Comparison of ENCODE assay signal across 1 cellular context in the genomic region with DNA sequence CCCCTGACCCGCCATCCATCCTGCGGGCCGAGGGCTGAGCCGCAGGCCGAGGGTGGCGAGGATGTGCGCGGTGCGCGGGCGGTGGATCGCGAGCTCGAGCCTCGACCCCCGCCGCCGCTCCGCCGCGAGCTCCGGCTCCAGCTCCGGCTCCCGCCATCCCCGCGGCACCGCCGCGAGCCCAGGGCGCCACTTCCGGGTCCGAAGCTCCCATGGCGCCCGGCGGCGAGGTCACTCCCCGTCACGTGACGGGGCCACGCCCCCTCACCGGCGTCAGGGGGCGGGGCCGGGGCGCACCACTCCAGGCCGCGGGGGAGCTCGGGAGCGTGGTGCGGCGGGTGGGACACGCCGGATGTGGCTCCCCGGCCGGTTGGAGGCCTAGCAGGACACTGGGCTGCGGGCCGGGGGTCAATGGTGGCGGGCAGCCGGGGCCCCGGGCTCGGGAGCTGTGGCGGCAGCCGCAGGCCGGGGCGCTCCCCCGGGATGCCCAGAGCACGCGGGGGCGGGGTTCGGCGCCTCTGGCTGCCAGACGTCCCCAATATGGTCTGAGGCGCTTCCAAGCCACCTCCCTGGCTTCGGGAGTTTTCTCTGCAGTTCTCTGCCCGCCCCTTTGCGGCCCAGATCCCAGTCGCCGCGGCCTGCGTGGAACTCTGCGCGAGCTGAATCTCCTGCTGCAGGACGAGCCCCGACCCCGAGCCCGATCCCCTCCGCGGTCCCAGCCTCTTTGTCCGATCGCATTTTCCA.
TF ChIP-seq lines count a peak whose summit lies in the region.

A gene with protein sequence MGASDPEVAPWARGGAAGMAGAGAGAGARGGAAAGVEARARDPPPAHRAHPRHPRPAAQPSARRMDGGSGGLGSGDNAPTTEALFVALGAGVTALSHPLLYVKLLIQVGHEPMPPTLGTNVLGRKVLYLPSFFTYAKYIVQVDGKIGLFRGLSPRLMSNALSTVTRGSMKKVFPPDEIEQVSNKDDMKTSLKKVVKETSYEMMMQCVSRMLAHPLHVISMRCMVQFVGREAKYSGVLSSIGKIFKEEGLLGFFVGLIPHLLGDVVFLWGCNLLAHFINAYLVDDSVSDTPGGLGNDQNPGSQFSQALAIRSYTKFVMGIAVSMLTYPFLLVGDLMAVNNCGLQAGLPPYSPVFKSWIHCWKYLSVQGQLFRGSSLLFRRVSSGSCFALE (minus strand): TSS at position 234 of the 741 bp plus-strand sequence. CDS start 23 bp downstream, at position 211.

TF ChIP-seq in K562, 482 proteins besides CTCF, POLR2A, EP300 and RAD21 (continued from another document and continues in another):
- TF ChIP-seq ZC3H8 (IDR thresholded peaks at IDR 0.05) (no peak), ZNF263 (CRISPR knock-in tag; IDR thresholded peaks at IDR 0.05; ENCODE audit: borderline replicate concordance) (no peak), ZNF165 (CRISPR knock-in tag; IDR thresholded peaks at IDR 0.05; ENCODE audit: borderline replicate concordance) (peak; percentile 66; the same call in 1 of the 2 replicates), SAP30 (IDR thresholded peaks at IDR 0.05; ENCODE audit: borderline replicate concordance, insufficient read depth, low read depth, low read length, poor library complexity, severe bottlenecking) (peak; percentile 91), HOXB6 (CRISPR knock-in tag; IDR thresholded peaks at IDR 0.05; ENCODE audit: borderline replicate concordance) (no peak), MEIS2 (IDR thresholded peaks at IDR 0.05; ENCODE audit: partially characterized antibody) (peak; percentile 1), ZNF140 (CRISPR knock-in tag; IDR thresholded peaks at IDR 0.05) (no peak), SMAD2 (IDR thresholded peaks at IDR 0.05; ENCODE audit: low read depth, low read length) (no peak), SNIP1 (IDR thresholded peaks at IDR 0.05; ENCODE audit: low read depth) (no peak), ILF3 (IDR thresholded peaks at IDR 0.05; ENCODE audit: borderline replicate concordance) (peak; percentile 92; the same call in 1 of the 2 replicates), ZNF354B (CRISPR knock-in tag; IDR thresholded peaks at IDR 0.05) (no peak), SMARCA5 (IDR thresholded peaks at IDR 0.05) (no peak), EGR1 (conservative IDR thresholded peaks at IDR 0.05) (peak; percentile 76), CSDE1 (IDR thresholded peaks at IDR 0.05) (peak in 1 of 2 experiments; percentile 50; a peak in 1 of 4 replicates), CREBBP (IDR thresholded peaks at IDR 0.05; ENCODE audit: low read depth, low read length) (no peak), SAFB2 (IDR thresholded peaks at IDR 0.05; ENCODE audit: borderline replicate concordance, low read depth, low read length, severe bottlenecking) (no peak), HSF4 (CRISPR knock-in tag; IDR thresholded peaks at IDR 0.05; ENCODE audit: borderline replicate concordance) (no peak), HIVEP1 (CRISPR knock-in tag; IDR thresholded peaks at IDR 0.05) (no peak), TOE1 (IDR thresholded peaks at IDR 0.05; ENCODE audit: borderline replicate concordance) (peak; percentile 97; the same call in 1 of the 2 replicates), TOE1 (CRISPR knock-in tag; IDR thresholded peaks at IDR 0.05; ENCODE audit: borderline replicate concordance, low read depth) (no peak), ZNF644 (tag; IDR thresholded peaks at IDR 0.05; ENCODE audit: low read depth) (no peak), ZBTB17 (CRISPR knock-in tag; IDR thresholded peaks at IDR 0.05) (peak; percentile 80), ZNF583 (CRISPR knock-in tag; IDR thresholded peaks at IDR 0.05) (no peak), MECOM (CRISPR knock-in tag; IDR thresholded peaks at IDR 0.05) (no peak), ZNF316 (IDR thresholded peaks at IDR 0.05) (no peak), MIER1 (IDR thresholded peaks at IDR 0.05; ENCODE audit: low read depth) (no peak; the same call in 1 of the 2 replicates), ZSCAN32 (CRISPR knock-in tag; IDR thresholded peaks at IDR 0.05) (no peak), SIN3B (IDR thresholded peaks at IDR 0.05; ENCODE audit: low read depth) (peak; percentile 75), SP1 (CRISPR knock-in tag; IDR thresholded peaks at IDR 0.05) (peak; percentile 79; the same call in 1 of the 2 replicates), KLF6 (CRISPR knock-in tag; IDR thresholded peaks at IDR 0.05; ENCODE audit: borderline replicate concordance) (peak; percentile 66; the same call in 1 of the 2 replicates), KHSRP (IDR thresholded peaks at IDR 0.05) (no peak)
- TF ChIP-seq, protein P1, sequence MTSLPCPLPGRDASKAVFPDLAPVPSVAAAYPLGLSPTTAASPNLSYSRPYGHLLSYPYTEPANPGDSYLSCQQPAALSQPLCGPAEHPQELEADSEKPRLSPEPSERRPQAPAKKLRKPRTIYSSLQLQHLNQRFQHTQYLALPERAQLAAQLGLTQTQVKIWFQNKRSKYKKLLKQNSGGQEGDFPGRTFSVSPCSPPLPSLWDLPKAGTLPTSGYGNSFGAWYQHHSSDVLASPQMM (CRISPR knock-in tag; IDR thresholded peaks at IDR 0.05) = no peak
- TF ChIP-seq, protein P2, sequence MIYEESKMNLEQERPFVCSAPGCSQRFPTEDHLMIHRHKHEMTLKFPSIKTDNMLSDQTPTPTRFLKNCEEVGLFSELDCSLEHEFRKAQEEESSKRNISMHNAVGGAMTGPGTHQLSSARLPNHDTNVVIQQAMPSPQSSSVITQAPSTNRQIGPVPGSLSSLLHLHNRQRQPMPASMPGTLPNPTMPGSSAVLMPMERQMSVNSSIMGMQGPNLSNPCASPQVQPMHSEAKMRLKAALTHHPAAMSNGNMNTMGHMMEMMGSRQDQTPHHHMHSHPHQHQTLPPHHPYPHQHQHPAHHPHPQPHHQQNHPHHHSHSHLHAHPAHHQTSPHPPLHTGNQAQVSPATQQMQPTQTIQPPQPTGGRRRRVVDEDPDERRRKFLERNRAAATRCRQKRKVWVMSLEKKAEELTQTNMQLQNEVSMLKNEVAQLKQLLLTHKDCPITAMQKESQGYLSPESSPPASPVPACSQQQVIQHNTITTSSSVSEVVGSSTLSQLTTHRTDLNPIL (CRISPR knock-in tag; IDR thresholded peaks at IDR 0.05) = no peak
- TF ChIP-seq, protein P3, sequence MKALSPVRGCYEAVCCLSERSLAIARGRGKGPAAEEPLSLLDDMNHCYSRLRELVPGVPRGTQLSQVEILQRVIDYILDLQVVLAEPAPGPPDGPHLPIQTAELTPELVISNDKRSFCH (CRISPR knock-in tag; IDR thresholded peaks at IDR 0.05) = no peak
- TF ChIP-seq, protein P3 (tag; IDR thresholded peaks at IDR 0.05) = peak; percentile 84
- TF ChIP-seq, protein P4, sequence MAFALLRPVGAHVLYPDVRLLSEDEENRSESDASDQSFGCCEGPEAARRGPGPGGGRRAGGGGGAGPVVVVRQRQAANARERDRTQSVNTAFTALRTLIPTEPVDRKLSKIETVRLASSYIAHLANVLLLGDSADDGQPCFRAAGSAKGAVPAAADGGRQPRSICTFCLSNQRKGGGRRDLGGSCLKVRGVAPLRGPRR (CRISPR knock-in tag; IDR thresholded peaks at IDR 0.05) = no peak
- TF ChIP-seq, protein P5, sequence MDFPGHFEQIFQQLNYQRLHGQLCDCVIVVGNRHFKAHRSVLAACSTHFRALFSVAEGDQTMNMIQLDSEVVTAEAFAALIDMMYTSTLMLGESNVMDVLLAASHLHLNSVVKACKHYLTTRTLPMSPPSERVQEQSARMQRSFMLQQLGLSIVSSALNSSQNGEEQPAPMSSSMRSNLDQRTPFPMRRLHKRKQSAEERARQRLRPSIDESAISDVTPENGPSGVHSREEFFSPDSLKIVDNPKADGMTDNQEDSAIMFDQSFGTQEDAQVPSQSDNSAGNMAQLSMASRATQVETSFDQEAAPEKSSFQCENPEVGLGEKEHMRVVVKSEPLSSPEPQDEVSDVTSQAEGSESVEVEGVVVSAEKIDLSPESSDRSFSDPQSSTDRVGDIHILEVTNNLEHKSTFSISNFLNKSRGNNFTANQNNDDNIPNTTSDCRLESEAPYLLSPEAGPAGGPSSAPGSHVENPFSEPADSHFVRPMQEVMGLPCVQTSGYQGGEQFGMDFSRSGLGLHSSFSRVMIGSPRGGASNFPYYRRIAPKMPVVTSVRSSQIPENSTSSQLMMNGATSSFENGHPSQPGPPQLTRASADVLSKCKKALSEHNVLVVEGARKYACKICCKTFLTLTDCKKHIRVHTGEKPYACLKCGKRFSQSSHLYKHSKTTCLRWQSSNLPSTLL (IDR thresholded peaks at IDR 0.05) = no peak
- TF ChIP-seq, protein P6, sequence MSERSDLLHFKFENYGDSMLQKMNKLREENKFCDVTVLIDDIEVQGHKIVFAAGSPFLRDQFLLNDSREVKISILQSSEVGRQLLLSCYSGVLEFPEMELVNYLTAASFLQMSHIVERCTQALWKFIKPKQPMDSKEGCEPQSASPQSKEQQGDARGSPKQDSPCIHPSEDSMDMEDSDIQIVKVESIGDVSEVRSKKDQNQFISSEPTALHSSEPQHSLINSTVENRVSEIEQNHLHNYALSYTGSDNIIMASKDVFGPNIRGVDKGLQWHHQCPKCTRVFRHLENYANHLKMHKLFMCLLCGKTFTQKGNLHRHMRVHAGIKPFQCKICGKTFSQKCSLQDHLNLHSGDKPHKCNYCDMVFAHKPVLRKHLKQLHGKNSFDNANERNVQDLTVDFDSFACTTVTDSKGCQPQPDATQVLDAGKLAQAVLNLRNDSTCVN (CRISPR knock-in tag; IDR thresholded peaks at IDR 0.05) = peak; percentile 83; the same call in 1 of the 2 replicates
- TF ChIP-seq, protein P7, sequence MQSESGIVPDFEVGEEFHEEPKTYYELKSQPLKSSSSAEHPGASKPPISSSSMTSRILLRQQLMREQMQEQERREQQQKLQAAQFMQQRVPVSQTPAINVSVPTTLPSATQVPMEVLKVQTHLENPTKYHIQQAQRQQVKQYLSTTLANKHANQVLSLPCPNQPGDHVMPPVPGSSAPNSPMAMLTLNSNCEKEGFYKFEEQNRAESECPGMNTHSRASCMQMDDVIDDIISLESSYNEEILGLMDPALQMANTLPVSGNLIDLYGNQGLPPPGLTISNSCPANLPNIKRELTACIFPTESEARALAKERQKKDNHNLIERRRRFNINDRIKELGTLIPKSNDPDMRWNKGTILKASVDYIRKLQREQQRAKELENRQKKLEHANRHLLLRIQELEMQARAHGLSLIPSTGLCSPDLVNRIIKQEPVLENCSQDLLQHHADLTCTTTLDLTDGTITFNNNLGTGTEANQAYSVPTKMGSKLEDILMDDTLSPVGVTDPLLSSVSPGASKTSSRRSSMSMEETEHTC (IDR thresholded peaks at IDR 0.05) = peak; percentile 64
- TF ChIP-seq, protein P8, sequence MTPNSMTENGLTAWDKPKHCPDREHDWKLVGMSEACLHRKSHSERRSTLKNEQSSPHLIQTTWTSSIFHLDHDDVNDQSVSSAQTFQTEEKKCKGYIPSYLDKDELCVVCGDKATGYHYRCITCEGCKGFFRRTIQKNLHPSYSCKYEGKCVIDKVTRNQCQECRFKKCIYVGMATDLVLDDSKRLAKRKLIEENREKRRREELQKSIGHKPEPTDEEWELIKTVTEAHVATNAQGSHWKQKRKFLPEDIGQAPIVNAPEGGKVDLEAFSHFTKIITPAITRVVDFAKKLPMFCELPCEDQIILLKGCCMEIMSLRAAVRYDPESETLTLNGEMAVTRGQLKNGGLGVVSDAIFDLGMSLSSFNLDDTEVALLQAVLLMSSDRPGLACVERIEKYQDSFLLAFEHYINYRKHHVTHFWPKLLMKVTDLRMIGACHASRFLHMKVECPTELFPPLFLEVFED (CRISPR knock-in tag; conservative IDR thresholded peaks at IDR 0.05) = peak; percentile 74; the same call in 1 of the 2 replicates
- TF ChIP-seq, protein P9, sequence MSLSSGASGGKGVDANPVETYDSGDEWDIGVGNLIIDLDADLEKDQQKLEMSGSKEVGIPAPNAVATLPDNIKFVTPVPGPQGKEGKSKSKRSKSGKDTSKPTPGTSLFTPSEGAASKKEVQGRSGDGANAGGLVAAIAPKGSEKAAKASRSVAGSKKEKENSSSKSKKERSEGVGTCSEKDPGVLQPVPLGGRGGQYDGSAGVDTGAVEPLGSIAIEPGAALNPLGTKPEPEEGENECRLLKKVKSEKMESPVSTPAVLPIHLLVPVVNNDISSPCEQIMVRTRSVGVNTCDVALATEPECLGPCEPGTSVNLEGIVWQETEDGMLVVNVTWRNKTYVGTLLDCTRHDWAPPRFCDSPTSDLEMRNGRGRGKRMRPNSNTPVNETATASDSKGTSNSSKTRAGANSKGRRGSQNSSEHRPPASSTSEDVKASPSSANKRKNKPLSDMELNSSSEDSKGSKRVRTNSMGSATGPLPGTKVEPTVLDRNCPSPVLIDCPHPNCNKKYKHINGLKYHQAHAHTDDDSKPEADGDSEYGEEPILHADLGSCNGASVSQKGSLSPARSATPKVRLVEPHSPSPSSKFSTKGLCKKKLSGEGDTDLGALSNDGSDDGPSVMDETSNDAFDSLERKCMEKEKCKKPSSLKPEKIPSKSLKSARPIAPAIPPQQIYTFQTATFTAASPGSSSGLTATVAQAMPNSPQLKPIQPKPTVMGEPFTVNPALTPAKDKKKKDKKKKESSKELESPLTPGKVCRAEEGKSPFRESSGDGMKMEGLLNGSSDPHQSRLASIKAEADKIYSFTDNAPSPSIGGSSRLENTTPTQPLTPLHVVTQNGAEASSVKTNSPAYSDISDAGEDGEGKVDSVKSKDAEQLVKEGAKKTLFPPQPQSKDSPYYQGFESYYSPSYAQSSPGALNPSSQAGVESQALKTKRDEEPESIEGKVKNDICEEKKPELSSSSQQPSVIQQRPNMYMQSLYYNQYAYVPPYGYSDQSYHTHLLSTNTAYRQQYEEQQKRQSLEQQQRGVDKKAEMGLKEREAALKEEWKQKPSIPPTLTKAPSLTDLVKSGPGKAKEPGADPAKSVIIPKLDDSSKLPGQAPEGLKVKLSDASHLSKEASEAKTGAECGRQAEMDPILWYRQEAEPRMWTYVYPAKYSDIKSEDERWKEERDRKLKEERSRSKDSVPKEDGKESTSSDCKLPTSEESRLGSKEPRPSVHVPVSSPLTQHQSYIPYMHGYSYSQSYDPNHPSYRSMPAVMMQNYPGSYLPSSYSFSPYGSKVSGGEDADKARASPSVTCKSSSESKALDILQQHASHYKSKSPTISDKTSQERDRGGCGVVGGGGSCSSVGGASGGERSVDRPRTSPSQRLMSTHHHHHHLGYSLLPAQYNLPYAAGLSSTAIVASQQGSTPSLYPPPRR (CRISPR knock-in tag; IDR thresholded peaks at IDR 0.05; ENCODE audit: borderline replicate concordance) = no peak
- TF ChIP-seq, protein P10, sequence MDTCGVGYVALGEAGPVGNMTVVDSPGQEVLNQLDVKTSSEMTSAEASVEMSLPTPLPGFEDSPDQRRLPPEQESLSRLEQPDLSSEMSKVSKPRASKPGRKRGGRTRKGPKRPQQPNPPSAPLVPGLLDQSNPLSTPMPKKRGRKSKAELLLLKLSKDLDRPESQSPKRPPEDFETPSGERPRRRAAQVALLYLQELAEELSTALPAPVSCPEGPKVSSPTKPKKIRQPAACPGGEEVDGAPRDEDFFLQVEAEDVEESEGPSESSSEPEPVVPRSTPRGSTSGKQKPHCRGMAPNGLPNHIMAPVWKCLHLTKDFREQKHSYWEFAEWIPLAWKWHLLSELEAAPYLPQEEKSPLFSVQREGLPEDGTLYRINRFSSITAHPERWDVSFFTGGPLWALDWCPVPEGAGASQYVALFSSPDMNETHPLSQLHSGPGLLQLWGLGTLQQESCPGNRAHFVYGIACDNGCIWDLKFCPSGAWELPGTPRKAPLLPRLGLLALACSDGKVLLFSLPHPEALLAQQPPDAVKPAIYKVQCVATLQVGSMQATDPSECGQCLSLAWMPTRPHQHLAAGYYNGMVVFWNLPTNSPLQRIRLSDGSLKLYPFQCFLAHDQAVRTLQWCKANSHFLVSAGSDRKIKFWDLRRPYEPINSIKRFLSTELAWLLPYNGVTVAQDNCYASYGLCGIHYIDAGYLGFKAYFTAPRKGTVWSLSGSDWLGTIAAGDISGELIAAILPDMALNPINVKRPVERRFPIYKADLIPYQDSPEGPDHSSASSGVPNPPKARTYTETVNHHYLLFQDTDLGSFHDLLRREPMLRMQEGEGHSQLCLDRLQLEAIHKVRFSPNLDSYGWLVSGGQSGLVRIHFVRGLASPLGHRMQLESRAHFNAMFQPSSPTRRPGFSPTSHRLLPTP (IDR thresholded peaks at IDR 0.05; ENCODE audit: borderline replicate concordance, extremely low read depth, insufficient read length) = no peak
